1 cellular context compared by ENCODE assay signal in the genomic region with DNA sequence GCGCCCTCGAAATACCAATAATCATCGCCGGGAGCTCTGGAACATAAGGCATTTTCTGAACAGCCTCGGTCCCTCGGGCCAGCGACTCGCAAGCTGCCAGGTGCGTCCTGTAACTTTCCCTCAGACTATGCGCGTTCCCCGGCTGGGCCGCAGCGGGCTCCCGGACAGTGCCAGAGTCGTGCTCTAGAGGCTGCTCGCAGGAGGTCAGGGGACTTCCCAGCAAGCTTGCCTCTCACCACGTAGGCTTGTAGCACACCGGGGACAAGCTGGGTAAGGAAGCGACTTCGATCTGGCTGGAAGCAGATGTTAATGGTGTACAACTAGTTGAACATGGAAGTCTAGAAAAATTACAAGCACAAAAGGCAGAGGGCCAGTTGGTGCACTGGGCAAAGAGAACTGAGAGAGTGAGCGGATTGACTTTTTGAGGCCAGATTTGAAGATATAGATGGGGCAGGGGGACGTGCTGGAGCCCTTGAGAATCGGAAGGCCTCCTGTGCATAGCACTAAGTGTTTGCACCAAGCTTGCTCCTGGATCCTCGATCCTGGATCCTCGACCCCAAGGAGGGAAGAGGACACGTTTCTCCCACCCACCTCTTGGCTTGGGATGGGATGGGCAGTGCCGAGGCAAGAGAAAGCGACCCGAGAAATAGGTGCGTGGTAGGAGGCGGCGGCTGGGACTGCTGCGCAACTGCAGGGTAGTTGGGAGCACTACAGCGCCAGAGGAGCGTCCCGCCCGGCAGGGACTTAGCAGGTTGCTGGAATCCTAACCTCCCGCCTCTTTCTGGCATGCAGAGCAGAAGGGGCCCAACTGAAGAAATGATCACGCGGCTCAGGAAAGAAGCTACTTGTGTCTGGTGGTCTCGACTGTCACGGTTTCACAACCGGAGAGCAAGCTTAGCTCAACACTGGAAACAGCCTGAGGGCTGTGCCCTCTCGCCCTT.
TF ChIP-seq lines count a peak whose summit lies in the region.

No MANE protein-coding gene starts in this region.

TF ChIP-seq in GM23338, 12 proteins besides CTCF, POLR2A, EP300 and RAD21:
- TF ChIP-seq EZH2phosphoT487 (IDR thresholded peaks at IDR 0.05; ENCODE audit: unreplicated experiment) (no peak), EZH2 (IDR thresholded peaks at IDR 0.05; ENCODE audit: low read depth, unreplicated experiment) (peak; percentile 63)
